ENCODE assay signal across 24 cellular contexts in the genomic region with DNA sequence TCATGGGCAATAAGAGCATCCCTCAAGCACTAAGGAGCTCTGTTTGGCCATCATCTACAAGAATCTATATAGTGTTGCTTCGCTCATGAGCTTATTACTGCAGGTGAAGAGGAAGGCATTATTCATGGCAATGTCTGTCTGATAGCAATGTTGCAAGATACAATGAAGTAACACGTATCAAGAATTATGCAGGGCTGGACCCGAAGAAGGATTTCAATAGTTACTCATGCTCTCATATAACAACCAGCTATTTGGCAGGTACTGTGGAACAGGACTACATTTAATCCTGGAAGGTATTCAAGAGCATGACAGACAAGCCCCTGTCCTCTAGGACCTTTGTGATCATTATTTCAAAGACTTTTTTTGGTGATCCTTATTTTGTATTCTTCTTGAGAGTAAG.
"Had no signal": no experiment of that assay in that cellular context is flagged by ENCODE, and none has a peak within 500 bp of the region (broad histone marks: within the 10 kb centered on the region; RNA-seq: fewer than 3 reads in every experiment).

No MANE protein-coding gene starts in this region.

- DNase-seq: effector memory CD8-positive, alpha-beta T cell; glutamatergic neuron; islet precursor cell; left lung; lower lobe of right lung; mesenchymal stem cell; nucleus accumbens; retina; right lobe of liver; stimulated activated CD4-positive, alpha-beta T cell treated with anti-CD3 and anti-CD28 coated beads, Interleukin-4, amount 100 ng/mL, for 1 hour; stimulated activated CD8-positive, alpha-beta memory T cell treated with anti-CD3 and anti-CD28 coated beads, Interleukin-4, amount 100 ng/mL, for 48 hours; stimulated activated naive CD8-positive, alpha-beta T cell treated with anti-CD3 and anti-CD28 coated beads, Interleukin-15, Interleukin-2, amounts not matched to agents 100 U/mL and 50 U/mL, for 24 hours; thyroid gland had no signal

- H3K4me3 Mint-ChIP-seq: dendritic cell treated with granulocyte-macrophage colony-stimulating factor and Interleukin-4, amounts not matched to agents 40 ng/mL and 50 ng/mL, for 4 days; effector memory CD8-positive, alpha-beta T cell; natural killer cell treated with Interleukin-12 subunit alpha and Interleukin-12 subunit beta and Interleukin-15 and Interleukin-18, amount 100 ng/mL, for 72 hours; neural progenitor cell; stimulated activated effector memory CD8-positive, alpha-beta T cell treated with anti-CD3 and anti-CD28 coated beads, Interleukin-12 subunit alpha, Interleukin-12 subunit beta, amount 100 ng/mL, for 72 hours; type B pancreatic cell had no signal

- H3K27ac ChIP-seq: gastroesophageal sphincter, left lung, lower lobe of right lung, neural progenitor cell, parathyroid adenoma, prostate gland, right lobe of liver, suprapubic skin, thyroid gland had no signal

- ATAC-seq: effector memory CD8-positive, alpha-beta T cell; gastroesophageal sphincter; left lung; lower lobe of right lung; natural killer cell treated with Interleukin-12 subunit alpha and Interleukin-12 subunit beta and Interleukin-15 and Interleukin-18, amount 100 ng/mL, for 72 hours; right lobe of liver; stimulated activated effector memory CD8-positive, alpha-beta T cell treated with anti-CD3 and anti-CD28 coated beads, Interleukin-12 subunit alpha, Interleukin-12 subunit beta, amount 100 ng/mL, for 72 hours; stimulated activated naive CD8-positive, alpha-beta T cell treated with anti-CD3 and anti-CD28 coated beads, Interleukin-15, Interleukin-2, amounts not matched to agents 100 U/mL and 50 U/mL, for 24 hours had no signal

- H3K9me3 Mint-ChIP-seq: dendritic cell treated with granulocyte-macrophage colony-stimulating factor and Interleukin-4, amounts not matched to agents 40 ng/mL and 50 ng/mL, for 4 days; effector memory CD8-positive, alpha-beta T cell; natural killer cell treated with Interleukin-12 subunit alpha and Interleukin-12 subunit beta and Interleukin-15 and Interleukin-18, amount 100 ng/mL, for 72 hours; neural progenitor cell; stimulated activated effector memory CD8-positive, alpha-beta T cell treated with anti-CD3 and anti-CD28 coated beads, Interleukin-12 subunit alpha, Interleukin-12 subunit beta, amount 100 ng/mL, for 72 hours; type B pancreatic cell had no signal

- H3K4me1 ChIP-seq: gastroesophageal sphincter, left lung, lower lobe of right lung, neural progenitor cell, parathyroid adenoma, prostate gland, right lobe of liver, suprapubic skin, thyroid gland had no signal

- H3K4me3 ChIP-seq: gastroesophageal sphincter, left lung, lower lobe of right lung, neural progenitor cell, prostate gland, right lobe of liver, suprapubic skin, thyroid gland had no signal

- H3K9me3 ChIP-seq: gastroesophageal sphincter, left lung, lower lobe of right lung, prostate gland, right lobe of liver, suprapubic skin, thyroid gland had no signal

- H3K27ac Mint-ChIP-seq: dendritic cell treated with granulocyte-macrophage colony-stimulating factor and Interleukin-4, amounts not matched to agents 40 ng/mL and 50 ng/mL, for 4 days; effector memory CD8-positive, alpha-beta T cell; natural killer cell treated with Interleukin-12 subunit alpha and Interleukin-12 subunit beta and Interleukin-15 and Interleukin-18, amount 100 ng/mL, for 72 hours; neural progenitor cell; stimulated activated effector memory CD8-positive, alpha-beta T cell treated with anti-CD3 and anti-CD28 coated beads, Interleukin-12 subunit alpha, Interleukin-12 subunit beta, amount 100 ng/mL, for 72 hours; type B pancreatic cell had no signal

- FAIRE-seq: colon, urothelium cell line had no signal

- H3K36me3 Mint-ChIP-seq: natural killer cell treated with Interleukin-12 subunit alpha and Interleukin-12 subunit beta and Interleukin-15 and Interleukin-18, amount 100 ng/mL, for 72 hours; neural progenitor cell; stimulated activated effector memory CD8-positive, alpha-beta T cell treated with anti-CD3 and anti-CD28 coated beads, Interleukin-12 subunit alpha, Interleukin-12 subunit beta, amount 100 ng/mL, for 72 hours; type B pancreatic cell had no signal

- H3K4me2 ChIP-seq: neural progenitor cell had no signal

- H3K27me3 Mint-ChIP-seq: dendritic cell treated with granulocyte-macrophage colony-stimulating factor and Interleukin-4, amounts not matched to agents 40 ng/mL and 50 ng/mL, for 4 days had no signal

- H3K4me1 Mint-ChIP-seq: stimulated activated effector memory CD8-positive, alpha-beta T cell treated with anti-CD3 and anti-CD28 coated beads, Interleukin-12 subunit alpha, Interleukin-12 subunit beta, amount 100 ng/mL, for 72 hours had no signal
